16 cellular contexts compared by ENCODE assay signal in the genomic region with DNA sequence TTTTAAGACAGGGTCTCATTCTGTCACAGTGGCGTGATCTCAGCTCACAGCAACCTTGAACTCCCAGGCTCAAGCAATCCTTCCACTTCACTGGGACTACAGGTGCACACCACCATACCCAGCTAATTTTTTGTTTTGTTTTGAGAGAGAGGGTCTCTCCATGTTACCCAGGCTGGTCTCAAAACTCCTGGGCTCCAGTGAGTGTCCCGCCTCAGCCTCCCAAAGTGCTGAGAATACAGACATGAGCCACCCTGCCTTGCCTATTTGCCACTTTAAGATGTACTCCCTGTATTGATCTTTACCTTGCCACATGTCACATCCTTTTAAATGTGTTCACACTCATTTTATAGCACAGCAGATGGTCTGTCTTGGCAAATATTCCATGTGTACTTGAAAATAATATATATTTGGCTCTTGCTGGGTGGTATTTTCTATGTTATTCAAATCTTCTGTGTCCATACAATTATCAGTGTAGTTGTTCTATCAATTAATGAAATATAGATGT. TPM values are rescaled to one million over a fixed set of nuclear protein-coding genes. Genes with fewer than 3 reads are reported as not detected.
DNase-seq lines count a peak whose midpoint lies in the region; ATAC-seq and TF ChIP-seq lines count a peak whose summit lies in the region.
"Had no signal": no experiment of that assay in that cellular context is flagged by ENCODE, and none has a peak within 500 bp of the region (broad histone marks: within the 10 kb centered on the region; RNA-seq: fewer than 3 reads in every experiment).

No MANE protein-coding gene starts in this region.

- H3K4me1 Mint-ChIP-seq in natural killer cell treated with Interleukin-12 subunit alpha and Interleukin-12 subunit beta and Interleukin-15 and Interleukin-18, amount 100 ng/mL, for 72 hours (ENCODE audit: low read depth in 2 of 2), result peaks cover 45 to 64% of the 10 kb centered on the region in 2 donors
- H3K4me1 Mint-ChIP-seq in natural killer cell, result peaks cover 0 to 9% of the 10 kb centered on the region in 2 donors
- peaks cover 82% of the 10 kb centered on the region for H3K4me1 Mint-ChIP-seq in activated T-helper 1 cell treated with anti-CD3 and anti-CD28 coated beads, Interleukin-12 subunit alpha, Interleukin-12 subunit beta, Interleukin-2, Interleukin-4 antibody, amounts not matched to agents 30 ng/mL and 10 ng/mL and 1 ng/mL, durations not matched to agents 14 hours and 24 hours and 36 hours (ENCODE audit: low read depth)

- H3K4me1 ChIP-seq in mesodermal cell (ENCODE audit: control insufficient read depth, insufficient read depth, low read length, poor library complexity, severe bottlenecking), result peaks cover 43% of the 10 kb centered on the region
- H3K4me1 ChIP-seq: BE2C had no signal

- no peak overlapping the region for H3K4me3 Mint-ChIP-seq in natural killer cell treated with Interleukin-12 subunit alpha and Interleukin-12 subunit beta and Interleukin-15 and Interleukin-18, amount 100 ng/mL, for 72 hours
- no peak overlapping the region for H3K4me3 Mint-ChIP-seq in natural killer cell
- H3K4me3 Mint-ChIP-seq in activated T-helper 1 cell treated with anti-CD3 and anti-CD28 coated beads, Interleukin-12 subunit alpha, Interleukin-12 subunit beta, Interleukin-2, Interleukin-4 antibody, amounts not matched to agents 30 ng/mL and 10 ng/mL and 1 ng/mL, durations not matched to agents 14 hours and 24 hours and 36 hours, result peak overlapping the region; percentile 25

- no peak for TF ChIP-seq CTCF in natural killer cell (IDR thresholded peaks at IDR 0.05)

- H3K27ac Mint-ChIP-seq in natural killer cell treated with Interleukin-12 subunit alpha and Interleukin-12 subunit beta and Interleukin-15 and Interleukin-18, amount 100 ng/mL, for 72 hours, result peak overlapping the region; percentile 98
- no peak overlapping the region for H3K27ac Mint-ChIP-seq in natural killer cell
- peak overlapping the region; percentile 76 for H3K27ac Mint-ChIP-seq in activated T-helper 1 cell treated with anti-CD3 and anti-CD28 coated beads, Interleukin-12 subunit alpha, Interleukin-12 subunit beta, Interleukin-2, Interleukin-4 antibody, amounts not matched to agents 30 ng/mL and 10 ng/mL and 1 ng/mL, durations not matched to agents 14 hours and 24 hours and 36 hours

- DNase-seq in natural killer cell treated with Interleukin-12 subunit alpha and Interleukin-12 subunit beta and Interleukin-15 and Interleukin-18, amount 100 ng/mL, for 72 hours (ENCODE audit: low spot score), result no peak
- no peak for DNase-seq in natural killer cell
- no peak for DNase-seq in activated T-helper 1 cell treated with anti-CD3 and anti-CD28 coated beads, Interleukin-12 subunit alpha, Interleukin-12 subunit beta, Interleukin-2, Interleukin-4 antibody, amounts not matched to agents 30 ng/mL and 10 ng/mL and 1 ng/mL, durations not matched to agents 14 hours and 24 hours and 36 hours (ENCODE audit: low spot score)
- DNase-seq in DMS53 treated with DMSO at 0.1 percent for 48 hours (lab: John Stamatoyannopoulos, UW; ENCODE audit: unreplicated experiment), result no peak
- no peak for DNase-seq in NCI-H1436 (lab: John Stamatoyannopoulos, UW)
- DNase-seq: BE2C; caudate nucleus; DMS79 treated with DMSO at 0.1 percent for 48 hours; effector CD8-positive, alpha-beta T cell; NCI-H1105; SIG-M5; stimulated activated CD4-positive, alpha-beta T cell treated with anti-CD3 and anti-CD28 coated beads, Interleukin-12 subunit alpha, Interleukin-12 subunit beta, amount 100 ng/mL, for 4 hours; substantia nigra had no signal

- peak overlapping the region; percentile 98 for H3K27ac ChIP-seq in mesodermal cell (ENCODE audit: low read depth, low read length, severe bottlenecking)

- peaks cover 5% of the 10 kb centered on the region for H3K9me3 ChIP-seq in mesodermal cell (ENCODE audit: control insufficient read depth, low read length)

- no peaks in the 10 kb centered on the region for H3K27me3 Mint-ChIP-seq in natural killer cell treated with Interleukin-12 subunit alpha and Interleukin-12 subunit beta and Interleukin-15 and Interleukin-18, amount 100 ng/mL, for 72 hours
- H3K27me3 Mint-ChIP-seq in natural killer cell (ENCODE audit: low read depth in 2 of 2), result no peaks in the 10 kb centered on the region
- no peaks in the 10 kb centered on the region for H3K27me3 Mint-ChIP-seq in activated T-helper 1 cell treated with anti-CD3 and anti-CD28 coated beads, Interleukin-12 subunit alpha, Interleukin-12 subunit beta, Interleukin-2, Interleukin-4 antibody, amounts not matched to agents 30 ng/mL and 10 ng/mL and 1 ng/mL, durations not matched to agents 14 hours and 24 hours and 36 hours (ENCODE audit: insufficient read depth)

- 92 to 100% methylated on average over 1 of the region's 2 CpGs for WGBS in mesodermal cell (ENCODE audit: insufficient coverage in 2 of 2), 2 experiments

- no peak for ATAC-seq in natural killer cell treated with Interleukin-12 subunit alpha and Interleukin-12 subunit beta and Interleukin-15 and Interleukin-18, amount 100 ng/mL, for 72 hours
- ATAC-seq in natural killer cell (no peak), GM18519 (IDR thresholded peaks at IDR 0.05; ENCODE audit: low FRiP score, unreplicated experiment) (no peak)
- ATAC-seq: K562 had no signal

- no peaks in the 10 kb centered on the region for H3K9me3 Mint-ChIP-seq in natural killer cell treated with Interleukin-12 subunit alpha and Interleukin-12 subunit beta and Interleukin-15 and Interleukin-18, amount 100 ng/mL, for 72 hours
- peaks cover 0 to 2% of the 10 kb centered on the region in 2 donors for H3K9me3 Mint-ChIP-seq in natural killer cell
- peaks cover 11% of the 10 kb centered on the region for H3K9me3 Mint-ChIP-seq in activated T-helper 1 cell treated with anti-CD3 and anti-CD28 coated beads, Interleukin-12 subunit alpha, Interleukin-12 subunit beta, Interleukin-2, Interleukin-4 antibody, amounts not matched to agents 30 ng/mL and 10 ng/mL and 1 ng/mL, durations not matched to agents 14 hours and 24 hours and 36 hours

- no peak overlapping the region for H3K4me3 ChIP-seq in mesodermal cell (ENCODE audit: extremely low read depth, insufficient read depth, low read length, poor library complexity, severe bottlenecking)
- H3K4me3 ChIP-seq: K562 had no signal

- intact Hi-C loops in natural killer cell (cut with micrococcal nuclease), result no loop called here
- intact Hi-C loops in activated T-helper 1 cell treated with anti-CD3 and anti-CD28 coated beads, Interleukin-12 subunit alpha, Interleukin-12 subunit beta, Interleukin-2, Interleukin-4 antibody, amounts not matched to agents 30 ng/mL and 10 ng/mL and 1 ng/mL, durations not matched to agents 14 hours and 24 hours and 36 hours (cut with micrococcal nuclease), result no loop called here

- peaks cover 15% of the 10 kb centered on the region for H3K36me3 ChIP-seq in mesodermal cell (ENCODE audit: control insufficient read depth, insufficient read depth, low read length)

- peaks cover 18% of the 10 kb centered on the region for H3K36me3 Mint-ChIP-seq in natural killer cell treated with Interleukin-12 subunit alpha and Interleukin-12 subunit beta and Interleukin-15 and Interleukin-18, amount 100 ng/mL, for 72 hours
- H3K36me3 Mint-ChIP-seq in natural killer cell, result peaks cover 8% of the 10 kb centered on the region
- H3K36me3 Mint-ChIP-seq in activated T-helper 1 cell treated with anti-CD3 and anti-CD28 coated beads, Interleukin-12 subunit alpha, Interleukin-12 subunit beta, Interleukin-2, Interleukin-4 antibody, amounts not matched to agents 30 ng/mL and 10 ng/mL and 1 ng/mL, durations not matched to agents 14 hours and 24 hours and 36 hours (ENCODE audit: low read depth), result peaks cover 32% of the 10 kb centered on the region

RNA-seq across cellular contexts. Expression of gene VMP1, which starts 50.5 kb away (rescaled TPM):
- total RNA-seq in natural killer cell treated with Interleukin-12 subunit alpha and Interleukin-12 subunit beta and Interleukin-15 and Interleukin-18, amount 100 ng/mL, for 72 hours, result 100 to 1,000 TPM; 225 to 292 TPM
- 100 to 1,000 TPM; 136 to 175 (median 162) TPM for total RNA-seq in natural killer cell
- total RNA-seq in activated T-helper 1 cell treated with anti-CD3 and anti-CD28 coated beads, Interleukin-12 subunit alpha, Interleukin-12 subunit beta, Interleukin-2, Interleukin-4 antibody, amounts not matched to agents 30 ng/mL and 10 ng/mL and 1 ng/mL, durations not matched to agents 14 hours and 24 hours and 36 hours, result 357 and 374 TPM in 2 replicates
- polyA plus RNA-seq in mesodermal cell (2013, experiment 1 of 2), result 102 TPM
- polyA plus RNA-seq in mesodermal cell (2013, experiment 2 of 2), result 95.1 TPM

RNA-seq across cellular contexts. Expression of gene PTRH2, which starts 50.7 kb away (rescaled TPM):
- 10 to 100 TPM; 25.8 to 48.8 TPM for total RNA-seq in natural killer cell treated with Interleukin-12 subunit alpha and Interleukin-12 subunit beta and Interleukin-15 and Interleukin-18, amount 100 ng/mL, for 72 hours
- 10 to 100 TPM in 1 of 3 donors, 1 to 10 TPM in 2; 5.9 to 10.5 (median 6.6) TPM for total RNA-seq in natural killer cell
- 49.7 and 51.1 TPM in 2 replicates for total RNA-seq in activated T-helper 1 cell treated with anti-CD3 and anti-CD28 coated beads, Interleukin-12 subunit alpha, Interleukin-12 subunit beta, Interleukin-2, Interleukin-4 antibody, amounts not matched to agents 30 ng/mL and 10 ng/mL and 1 ng/mL, durations not matched to agents 14 hours and 24 hours and 36 hours
- 27.4 TPM for polyA plus RNA-seq in mesodermal cell (2013, experiment 1 of 2)
- 27.3 TPM for polyA plus RNA-seq in mesodermal cell (2013, experiment 2 of 2)

Comparison
In these comparisons a context has a peak if more than half of its experiments do, and no peak if none do; other contexts are left out.
1. H3K27ac Mint-ChIP-seq: peak in natural killer cell treated with Interleukin-12 subunit alpha and Interleukin-12 subunit beta and Interleukin-15 and Interleukin-18, amount 100 ng/mL, for 72 hours (2 of 2) and activated T-helper 1 cell treated with anti-CD3 and anti-CD28 coated beads, Interleukin-12 subunit alpha, Interleukin-12 subunit beta, Interleukin-2, Interleukin-4 antibody, amounts not matched to agents 30 ng/mL and 10 ng/mL and 1 ng/mL, durations not matched to agents 14 hours and 24 hours and 36 hours (single experiment); none in natural killer cell (0 of 2).